ENCODE assay signal across 2 cellular contexts in genomic region chr4:88106205-88106604, GRCh38.
A peak's percentile ranks its signal among the peaks of the same experiment; 100 is the strongest.
TF ChIP-seq lines count a peak whose summit lies in the region.

No MANE protein-coding gene starts in this region.

TF ChIP-seq in IMR-90, 13 proteins besides CTCF, POLR2A, EP300 and RAD21:
- no peak for TF ChIP-seq ELK1 (IDR thresholded peaks at IDR 0.05; ENCODE audit: borderline replicate concordance, low read depth, low read length)
- no peak for TF ChIP-seq NFE2L2 (IDR thresholded peaks at IDR 0.05; ENCODE audit: low read depth, low read length)
- no peak for TF ChIP-seq SMC3 (IDR thresholded peaks at IDR 0.05; ENCODE audit: low read depth, low read length)
- TF ChIP-seq FOS (IDR thresholded peaks at IDR 0.05; ENCODE audit: low read depth, low read length), result peak; percentile 21; the same call in 1 of the 2 replicates
- no peak for TF ChIP-seq MXI1 (IDR thresholded peaks at IDR 0.05; ENCODE audit: borderline replicate concordance, low read depth, low read length)

TF ChIP-seq in HepG2, 621 proteins besides CTCF, POLR2A, EP300 and RAD21:
- TF ChIP-seq EHMT2 (IDR thresholded peaks at IDR 0.05; ENCODE audit: borderline replicate concordance, low read depth, low read length) (0 out of 2 replicates have a peak, but pooled peaks have one; percentile 18), POGZ (CRISPR knock-in tag; IDR thresholded peaks at IDR 0.05) (0 out of 2 replicates have a peak, but pooled peaks have one; percentile 22), ZNF770 (CRISPR knock-in tag; IDR thresholded peaks at IDR 0.05) (peak; percentile 77), ZNF607 (CRISPR knock-in tag; IDR thresholded peaks at IDR 0.05; ENCODE audit: borderline replicate concordance) (no peak), JARID2 (CRISPR knock-in tag; IDR thresholded peaks at IDR 0.05; ENCODE audit: insufficient replicate concordance) (no peak), NCOA1 (CRISPR knock-in tag; IDR thresholded peaks at IDR 0.05) (peak; percentile 37; the same call in 1 of the 2 replicates), LCORL (IDR thresholded peaks at IDR 0.05) (no peak), LCORL (CRISPR knock-in tag; IDR thresholded peaks at IDR 0.05) (0 out of 2 replicates have a peak, but pooled peaks have one; percentile 27)
